In the genomic region with DNA sequence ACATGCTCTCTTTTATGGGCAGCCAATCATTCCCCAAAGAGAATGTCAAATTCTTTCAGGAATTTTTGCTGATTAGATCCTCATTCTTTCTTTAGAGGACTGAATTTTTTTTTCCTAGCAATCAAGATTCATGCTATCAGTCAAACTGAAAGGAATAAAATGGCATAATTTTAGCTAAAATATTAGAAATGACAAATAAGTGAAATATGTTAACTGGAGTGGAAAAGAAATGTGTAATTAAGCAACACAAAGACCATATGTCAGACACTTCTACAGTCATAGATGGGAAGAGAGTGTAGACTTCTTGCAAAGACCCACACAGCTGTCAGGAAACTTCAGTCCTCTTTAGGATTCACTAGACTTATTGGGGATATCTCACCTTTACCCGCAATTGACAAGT, we compare ENCODE assay signal across 2 cellular contexts.
TF ChIP-seq lines count a peak whose summit lies in the region.

No MANE protein-coding gene starts in this region.

TF ChIP-seq in K562, 482 proteins besides CTCF, POLR2A, EP300 and RAD21 (continued from another document):
- no peak for TF ChIP-seq HNRNPUL1 (IDR thresholded peaks at IDR 0.05; ENCODE audit: low read length)
- TF ChIP-seq ZNF140 (CRISPR knock-in tag; IDR thresholded peaks at IDR 0.05): no peak
- TF ChIP-seq, protein P1, sequence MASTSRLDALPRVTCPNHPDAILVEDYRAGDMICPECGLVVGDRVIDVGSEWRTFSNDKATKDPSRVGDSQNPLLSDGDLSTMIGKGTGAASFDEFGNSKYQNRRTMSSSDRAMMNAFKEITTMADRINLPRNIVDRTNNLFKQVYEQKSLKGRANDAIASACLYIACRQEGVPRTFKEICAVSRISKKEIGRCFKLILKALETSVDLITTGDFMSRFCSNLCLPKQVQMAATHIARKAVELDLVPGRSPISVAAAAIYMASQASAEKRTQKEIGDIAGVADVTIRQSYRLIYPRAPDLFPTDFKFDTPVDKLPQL (IDR thresholded peaks at IDR 0.05; ENCODE audit: extremely low read depth, insufficient read length): no peak
- TF ChIP-seq, protein P2, sequence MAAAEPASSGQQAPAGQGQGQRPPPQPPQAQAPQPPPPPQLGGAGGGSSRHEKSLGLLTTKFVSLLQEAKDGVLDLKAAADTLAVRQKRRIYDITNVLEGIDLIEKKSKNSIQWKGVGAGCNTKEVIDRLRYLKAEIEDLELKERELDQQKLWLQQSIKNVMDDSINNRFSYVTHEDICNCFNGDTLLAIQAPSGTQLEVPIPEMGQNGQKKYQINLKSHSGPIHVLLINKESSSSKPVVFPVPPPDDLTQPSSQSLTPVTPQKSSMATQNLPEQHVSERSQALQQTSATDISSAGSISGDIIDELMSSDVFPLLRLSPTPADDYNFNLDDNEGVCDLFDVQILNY (CRISPR knock-in tag; IDR thresholded peaks at IDR 0.05): no peak
- TF ChIP-seq CTBP1 (IDR thresholded peaks at IDR 0.05; ENCODE audit: borderline replicate concordance): no peak
- no peak for TF ChIP-seq ZNF175 (CRISPR knock-in tag; IDR thresholded peaks at IDR 0.05; ENCODE audit: low read depth)
- TF ChIP-seq TAF15 (IDR thresholded peaks at IDR 0.05; ENCODE audit: low read depth, low read length): no peak
- TF ChIP-seq PML (IDR thresholded peaks at IDR 0.05; ENCODE audit: low read length): no peak
TF ChIP-seq in K562: peak in this region for 0.

TF ChIP-seq in neural cell, 6 proteins besides CTCF, POLR2A, EP300 and RAD21 (continued from another document):
- TF ChIP-seq, protein P3, sequence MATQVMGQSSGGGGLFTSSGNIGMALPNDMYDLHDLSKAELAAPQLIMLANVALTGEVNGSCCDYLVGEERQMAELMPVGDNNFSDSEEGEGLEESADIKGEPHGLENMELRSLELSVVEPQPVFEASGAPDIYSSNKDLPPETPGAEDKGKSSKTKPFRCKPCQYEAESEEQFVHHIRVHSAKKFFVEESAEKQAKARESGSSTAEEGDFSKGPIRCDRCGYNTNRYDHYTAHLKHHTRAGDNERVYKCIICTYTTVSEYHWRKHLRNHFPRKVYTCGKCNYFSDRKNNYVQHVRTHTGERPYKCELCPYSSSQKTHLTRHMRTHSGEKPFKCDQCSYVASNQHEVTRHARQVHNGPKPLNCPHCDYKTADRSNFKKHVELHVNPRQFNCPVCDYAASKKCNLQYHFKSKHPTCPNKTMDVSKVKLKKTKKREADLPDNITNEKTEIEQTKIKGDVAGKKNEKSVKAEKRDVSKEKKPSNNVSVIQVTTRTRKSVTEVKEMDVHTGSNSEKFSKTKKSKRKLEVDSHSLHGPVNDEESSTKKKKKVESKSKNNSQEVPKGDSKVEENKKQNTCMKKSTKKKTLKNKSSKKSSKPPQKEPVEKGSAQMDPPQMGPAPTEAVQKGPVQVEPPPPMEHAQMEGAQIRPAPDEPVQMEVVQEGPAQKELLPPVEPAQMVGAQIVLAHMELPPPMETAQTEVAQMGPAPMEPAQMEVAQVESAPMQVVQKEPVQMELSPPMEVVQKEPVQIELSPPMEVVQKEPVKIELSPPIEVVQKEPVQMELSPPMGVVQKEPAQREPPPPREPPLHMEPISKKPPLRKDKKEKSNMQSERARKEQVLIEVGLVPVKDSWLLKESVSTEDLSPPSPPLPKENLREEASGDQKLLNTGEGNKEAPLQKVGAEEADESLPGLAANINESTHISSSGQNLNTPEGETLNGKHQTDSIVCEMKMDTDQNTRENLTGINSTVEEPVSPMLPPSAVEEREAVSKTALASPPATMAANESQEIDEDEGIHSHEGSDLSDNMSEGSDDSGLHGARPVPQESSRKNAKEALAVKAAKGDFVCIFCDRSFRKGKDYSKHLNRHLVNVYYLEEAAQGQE (IDR thresholded peaks at IDR 0.05; ENCODE audit: borderline replicate concordance): peak; percentile 71
